Comparison of ENCODE assay signal across 24 cellular contexts in genomic region chr1:20356850-20357459, GRCh38.
DNase-seq lines count a peak whose midpoint lies in the region; ATAC-seq, FAIRE-seq and TF ChIP-seq lines count a peak whose summit lies in the region.
"Had no signal": no experiment of that assay in that cellular context is flagged by ENCODE, and none has a peak within 500 bp of the region (broad histone marks: within the 10 kb centered on the region; RNA-seq: fewer than 3 reads in every experiment).

No MANE protein-coding gene starts in this region.

- H3K36me3 ChIP-seq in mammary epithelial cell (ENCODE audit: insufficient read depth, low read length) = no peaks in the 10 kb centered on the region
- no peaks in the 10 kb centered on the region for H3K36me3 ChIP-seq in bronchial epithelial cell (ENCODE audit: control insufficient read depth, insufficient read depth, low read length)
- no peaks in the 10 kb centered on the region for H3K36me3 ChIP-seq in osteoblast (ENCODE audit: insufficient read depth, low read length)
- H3K36me3 ChIP-seq in hepatocyte (replicated peaks; ENCODE audit: insufficient read depth, low read depth) = no peaks in the 10 kb centered on the region
- H3K36me3 ChIP-seq: BLaER1 had no signal

- no peak for TF ChIP-seq CTCF in mammary epithelial cell (conservative IDR thresholded peaks at IDR 0.05 in 1 of 2, IDR thresholded peaks at IDR 0.05 in 1 of 2; ENCODE audit: extremely low read depth in 1 of 2, insufficient read depth in 1 of 2, low read depth in 1 of 2, low read length in 2 of 2)
- TF ChIP-seq CTCF in MCF 10A (IDR thresholded peaks at IDR 0.05; ENCODE audit: unreplicated experiment) = no peak
- TF ChIP-seq CTCF in bronchial epithelial cell (IDR thresholded peaks at IDR 0.05; ENCODE audit: insufficient read depth, low read length, severe bottlenecking) = no peak
- no peak for TF ChIP-seq CTCF in osteoblast (IDR thresholded peaks at IDR 0.05; ENCODE audit: extremely low read depth, low read depth, low read length)
- TF ChIP-seq CTCF in hepatocyte (IDR thresholded peaks at IDR 0.05; ENCODE audit: poor library complexity) = no peak

- no peaks in the 10 kb centered on the region for H3K9me3 ChIP-seq in mammary epithelial cell (replicated peaks; ENCODE audit: insufficient read depth, low read length)
- H3K9me3 ChIP-seq in osteoblast (ENCODE audit: low read depth, low read length) = no peaks in the 10 kb centered on the region
- no peaks in the 10 kb centered on the region for H3K9me3 ChIP-seq in hepatocyte (ENCODE audit: low read depth)
- H3K9me3 ChIP-seq: BLaER1, Caco-2 had no signal

- H3K9ac ChIP-seq in mammary epithelial cell (ENCODE audit: insufficient read depth, low read length) = no peak overlapping the region
- H3K9ac ChIP-seq: BLaER1 had no signal

- H3K4me1 ChIP-seq in mammary epithelial cell (ENCODE audit: insufficient read depth, low read length) = peaks cover 44% of the 10 kb centered on the region
- H3K4me1 ChIP-seq in osteoblast (ENCODE audit: insufficient read depth, low read length) = no peaks in the 10 kb centered on the region
- H3K4me1 ChIP-seq in hepatocyte (ENCODE audit: insufficient read depth) = peaks cover 25% of the 10 kb centered on the region
- H3K4me1 ChIP-seq: Caco-2 had no signal

- CTCF ChIA-PET in mammary epithelial cell (lab: Charles Lee; ENCODE audit: low non-redundant PET) (no interaction called here), MCF 10A (lab: Yijun Ruan, JAX) (interaction anchor here (0.5 to 0.6 kb wide), 3 partner anchors 43 to 686 kb away, joined by 3 read pairs; no protein-coding TSS in a partner anchor)

- FAIRE-seq in bronchial epithelial cell (lab: Jason Lieb, UNC) = no peak
- FAIRE-seq: GM12891, H54 had no signal

- in situ Hi-C loops in mammary epithelial cell (cut with MboI; ENCODE audit: low sequenced_read_pairs in 2 of 2) = no loop called here

- H3K4me2 ChIP-seq in mammary epithelial cell (ENCODE audit: insufficient read depth, low read depth, low read length) (peak overlapping the region; percentile 47), osteoblast (ENCODE audit: insufficient read depth, low read length) (no peak overlapping the region), hepatocyte (no peak overlapping the region)
- H3K4me2 ChIP-seq: BLaER1 had no signal

- H3K27me3 Mint-ChIP-seq in MCF 10A (ENCODE audit: insufficient read depth, unreplicated experiment) = peaks cover 13% of the 10 kb centered on the region

- H3K79me2 ChIP-seq in mammary epithelial cell (ENCODE audit: insufficient read depth, low read length) = no peaks in the 10 kb centered on the region
- no peaks in the 10 kb centered on the region for H3K79me2 ChIP-seq in osteoblast (ENCODE audit: insufficient read depth, low read length)
- no peaks in the 10 kb centered on the region for H3K79me2 ChIP-seq in hepatocyte

- no peaks in the 10 kb centered on the region for H3K36me3 Mint-ChIP-seq in MCF 10A (ENCODE audit: insufficient read depth, unreplicated experiment)
- H3K36me3 Mint-ChIP-seq: CD4-positive, alpha-beta memory T cell had no signal

- H3K27ac Mint-ChIP-seq in MCF 10A (ENCODE audit: low read depth, unreplicated experiment) = no peak overlapping the region
- H3K27ac Mint-ChIP-seq: CD4-positive, alpha-beta memory T cell had no signal

- DNase-seq in mammary epithelial cell (peak; percentile 21), MCF 10A (ENCODE audit: unreplicated experiment) (no peak), bronchial epithelial cell (ENCODE audit: low read depth) (peak; percentile 27), osteoblast (ENCODE audit: insufficient read length, low spot score, missing footprints) (peak; percentile 26), hepatocyte (ENCODE audit: low spot score) (no peak), islet precursor cell (no peak), dermis blood vessel endothelial cell (no peak)
- DNase-seq: ACHN; Caco-2; CD4-positive, alpha-beta memory T cell; DMS 273 treated with DMSO at 0.1 percent for 48 hours; DND-41; KBM-7; NCI-H1105; NCI-H2029 treated with DMSO at 0.1 percent for 48 hours; NCI-H226; NCI-H524; OCI-M1; SHP77 had no signal

- H3K27ac ChIP-seq in mammary epithelial cell (ENCODE audit: insufficient read depth, low read depth, low read length) (peak overlapping the region; percentile 61), osteoblast (ENCODE audit: low read depth, low read length) (no peak overlapping the region), hepatocyte (no peak overlapping the region)
- H3K27ac ChIP-seq: 22Rv1, BLaER1 had no signal

- intact Hi-C loops in mammary epithelial cell (cut with micrococcal nuclease) (loop anchor here (1.0 to 5.0 kb wide), 3 partner anchors 10 to 144 kb away; no protein-coding TSS in a partner anchor), MCF 10A (cut with micrococcal nuclease) (no loop called here)

- H3K27me3 ChIP-seq in mammary epithelial cell (ENCODE audit: insufficient read depth, low read length) (no peaks in the 10 kb centered on the region), bronchial epithelial cell (ENCODE audit: control insufficient read depth, insufficient read depth, low read length) (no peaks in the 10 kb centered on the region), osteoblast (ENCODE audit: insufficient read depth, low read length) (peaks cover 54% of the 10 kb centered on the region), hepatocyte (peaks cover 2% of the 10 kb centered on the region)
- H3K27me3 ChIP-seq: BLaER1 had no signal

- 58% methylated on average over 8 of the region's 8 CpGs for WGBS in mammary epithelial cell (ENCODE audit: low coverage, missing lambda C conversion rate)
- 73% methylated on average over 8 of the region's 8 CpGs for WGBS in hepatocyte (ENCODE audit: low lambda C conversion rate, missing lambda C conversion rate)

- peaks cover 13% of the 10 kb centered on the region for H3K4me1 Mint-ChIP-seq in MCF 10A (ENCODE audit: insufficient read depth, unreplicated experiment)

- no peaks in the 10 kb centered on the region for H3K9me2 ChIP-seq in hepatocyte (replicated peaks; ENCODE audit: insufficient read depth)

- no peak for ATAC-seq in HG02678 (IDR thresholded peaks at IDR 0.05; ENCODE audit: unreplicated experiment)

- H3K4me3 Mint-ChIP-seq in MCF 10A (ENCODE audit: unreplicated experiment) = no peak overlapping the region
- H3K4me3 Mint-ChIP-seq: CD4-positive, alpha-beta memory T cell had no signal

- no TSS peak for BruUV-seq in mammary epithelial cell (replicated peaks; lab: Mats Ljungman, UMichigan)
- no TSS peak for BruUV-seq in MCF 10A (replicated peaks; lab: Mats Ljungman, UMichigan)

- no peak overlapping the region for H3K4me3 ChIP-seq in mammary epithelial cell (replicated peaks in 1 of 3; ENCODE audit: insufficient read depth in 1 of 3, low read depth in 2 of 3, low read length in 3 of 3)
- H3K4me3 ChIP-seq in bronchial epithelial cell (ENCODE audit: low read depth, low read length) = no peak overlapping the region
- no peak overlapping the region for H3K4me3 ChIP-seq in osteoblast (ENCODE audit: insufficient read depth, low read length)
- no peak overlapping the region for H3K4me3 ChIP-seq in hepatocyte
- H3K4me3 ChIP-seq: BLaER1 had no signal

- H3K9me3 Mint-ChIP-seq in MCF 10A (ENCODE audit: unreplicated experiment) = no peaks in the 10 kb centered on the region
- H3K9me3 Mint-ChIP-seq: CD4-positive, alpha-beta memory T cell had no signal

- H2AFZ ChIP-seq in mammary epithelial cell (ENCODE audit: low read depth, low read length) = peak overlapping the region; percentile 62
- no peak overlapping the region for H2AFZ ChIP-seq in osteoblast (ENCODE audit: low read length)
- H2AFZ ChIP-seq in hepatocyte = no peak overlapping the region

- H4K20me1 ChIP-seq in mammary epithelial cell (ENCODE audit: insufficient read depth, low read length) (no peaks in the 10 kb centered on the region), osteoblast (ENCODE audit: insufficient read depth, low read length) (no peaks in the 10 kb centered on the region), hepatocyte (ENCODE audit: insufficient read depth, poor library complexity, severe bottlenecking) (no peaks in the 10 kb centered on the region)
- H4K20me1 ChIP-seq: BLaER1 had no signal

- POLR2A ChIA-PET in MCF 10A (lab: Yijun Ruan, JAX) = no interaction called here

- dilution Hi-C loops in mammary epithelial cell (cut with HindIII; ENCODE audit: low sequenced_read_pairs) = no loop called here

Comparison
In these comparisons a context has a peak if more than half of its experiments do, and no peak if none do; other contexts are left out.
1. DNase-seq: peak in mammary epithelial cell (single experiment), bronchial epithelial cell (single experiment) and osteoblast (single experiment); none in MCF 10A (single experiment), hepatocyte (single experiment), islet precursor cell (single experiment) and dermis blood vessel endothelial cell (single experiment).